ENCODE assay signal across 21 cellular contexts in genomic region chr9:133838859-133839507, GRCh38.
"Had no signal": no experiment of that assay in that cellular context is flagged by ENCODE, and none has a peak within 500 bp of the region (broad histone marks: within the 10 kb centered on the region; RNA-seq: fewer than 3 reads in every experiment).

No MANE protein-coding gene starts in this region.

- FAIRE-seq: islet of Langerhans had no signal

- H3K9me3 ChIP-seq: colonic mucosa, heart left ventricle, psoas muscle, right lobe of liver, spleen, testis, tibial nerve had no signal

- H3K36me3 Mint-ChIP-seq: natural killer cell had no signal

- ATAC-seq: natural killer cell; stimulated activated memory B cell treated with anti-CD40 and anti-IgM and Interleukin-4, amounts not matched to agents 10 μg/mL and 1 μg/mL and 100 μg/mL, for 72 hours had no signal

- H3K4me1 ChIP-seq: psoas muscle, testis had no signal

- H3K4me3 ChIP-seq: colonic mucosa, heart left ventricle, psoas muscle, right lobe of liver, spleen, testis, tibial nerve had no signal

- H3K27me3 ChIP-seq: colonic mucosa, heart left ventricle, right lobe of liver, testis, tibial nerve had no signal

- H3K4me3 Mint-ChIP-seq: endodermal cell; natural killer cell; stimulated activated memory B cell treated with anti-CD40 and anti-IgM and Interleukin-4, amounts not matched to agents 10 μg/mL and 1 μg/mL and 100 μg/mL, for 72 hours; stimulated activated naive CD8-positive, alpha-beta T cell treated with anti-CD3 and anti-CD28 coated beads, Interleukin-15, Interleukin-2, amounts not matched to agents 100 ng/mL and 50 ng/mL, for 24 hours had no signal

- H3K27ac ChIP-seq: colonic mucosa, psoas muscle, right lobe of liver, testis, tibial nerve had no signal

- H3K27ac Mint-ChIP-seq: endodermal cell; natural killer cell; stimulated activated naive CD8-positive, alpha-beta T cell treated with anti-CD3 and anti-CD28 coated beads, Interleukin-15, Interleukin-2, amounts not matched to agents 100 ng/mL and 50 ng/mL, for 24 hours had no signal

- H3K9me3 Mint-ChIP-seq: endodermal cell; natural killer cell; stimulated activated naive CD8-positive, alpha-beta T cell treated with anti-CD3 and anti-CD28 coated beads, Interleukin-15, Interleukin-2, amounts not matched to agents 100 ng/mL and 50 ng/mL, for 24 hours had no signal

- H3K27me3 Mint-ChIP-seq: stimulated activated memory B cell treated with anti-CD40 and anti-IgM and Interleukin-4, amounts not matched to agents 10 μg/mL and 1 μg/mL and 100 μg/mL, for 72 hours; stimulated activated naive CD8-positive, alpha-beta T cell treated with anti-CD3 and anti-CD28 coated beads, Interleukin-15, Interleukin-2, amounts not matched to agents 100 ng/mL and 50 ng/mL, for 24 hours had no signal

- DNase-seq: dermis blood vessel endothelial cell; foreskin melanocyte; hypothalamus; kidney glomerular epithelial cell; mammary epithelial cell; natural killer cell; retina; spleen; stimulated activated CD4-positive, alpha-beta T cell treated with anti-CD3 and anti-CD28 coated beads, Interleukin-15, amount 100 ng/mL, for 24 hours; stimulated activated CD4-positive, alpha-beta T cell treated with anti-CD3 and anti-CD28 coated beads, Interleukin-1b, Interleukin-23, amount 100 ng/mL, for 48 hours; stimulated activated CD4-positive, alpha-beta T cell treated with anti-CD3 and anti-CD28 coated beads, Interleukin-4, amount 100 ng/mL, for 24 hours; testis had no signal

- H3K36me3 ChIP-seq: colonic mucosa, heart left ventricle, tibial nerve had no signal
